In genomic region chr13:59893261-59893660, GRCh38 we compare ENCODE assay signal across 29 cellular contexts.
"Had no signal": no experiment of that assay in that cellular context is flagged by ENCODE, and none has a peak within 500 bp of the region (broad histone marks: within the 10 kb centered on the region; RNA-seq: fewer than 3 reads in every experiment).

No MANE protein-coding gene starts in this region.

- ATAC-seq: foreskin keratinocyte; gastroesophageal sphincter; heart left ventricle; left lobe of liver; mucosa of descending colon; natural killer cell treated with Interleukin-12 subunit alpha and Interleukin-12 subunit beta and Interleukin-15 and Interleukin-18, amount 100 ng/mL, for 72 hours; right cardiac atrium; stimulated activated naive B cell treated with anti-CD40 and anti-IgM and Interleukin-4, amounts not matched to agents 10 μg/mL and 1 μg/mL and 100 μg/mL, for 72 hours had no signal

- H3K27me3 Mint-ChIP-seq: dendritic cell treated with granulocyte-macrophage colony-stimulating factor and Interleukin-4, amounts not matched to agents 40 ng/mL and 50 ng/mL, for 4 days; naive B cell; natural killer cell treated with Interleukin-12 subunit alpha and Interleukin-12 subunit beta and Interleukin-15 and Interleukin-18, amount 100 ng/mL, for 72 hours; stimulated activated naive B cell treated with anti-CD40 and anti-IgM and Interleukin-4, amounts not matched to agents 10 μg/mL and 1 μg/mL and 100 μg/mL, for 72 hours; stimulated activated naive CD8-positive, alpha-beta T cell treated with anti-CD3 and anti-CD28 coated beads, Interleukin-15, Interleukin-2, amounts not matched to agents 100 ng/mL and 50 ng/mL, for 24 hours had no signal

- H3K9me3 ChIP-seq: colonic mucosa, esophagus muscularis mucosa, gastroesophageal sphincter, heart left ventricle, mucosa of descending colon, prostate gland, sigmoid colon, thoracic aorta, tibial nerve, upper lobe of left lung had no signal

- H3K27me3 ChIP-seq: colonic mucosa, esophagus muscularis mucosa, foreskin keratinocyte, gastroesophageal sphincter, heart left ventricle, hepatocyte, neural progenitor cell, sigmoid colon, tibial nerve, upper lobe of left lung had no signal

- H3K27ac Mint-ChIP-seq: dendritic cell treated with granulocyte-macrophage colony-stimulating factor and Interleukin-4, amounts not matched to agents 40 ng/mL and 50 ng/mL, for 4 days; endodermal cell; naive B cell; natural killer cell treated with Interleukin-12 subunit alpha and Interleukin-12 subunit beta and Interleukin-15 and Interleukin-18, amount 100 ng/mL, for 72 hours; neural progenitor cell; stimulated activated naive B cell treated with anti-CD40 and anti-IgM and Interleukin-4, amounts not matched to agents 10 μg/mL and 1 μg/mL and 100 μg/mL, for 72 hours; stimulated activated naive CD8-positive, alpha-beta T cell treated with anti-CD3 and anti-CD28 coated beads, Interleukin-15, Interleukin-2, amounts not matched to agents 100 ng/mL and 50 ng/mL, for 24 hours had no signal

- H3K9me3 Mint-ChIP-seq: dendritic cell treated with granulocyte-macrophage colony-stimulating factor and Interleukin-4, amounts not matched to agents 40 ng/mL and 50 ng/mL, for 4 days; endodermal cell; naive B cell; neural progenitor cell; stimulated activated naive B cell treated with anti-CD40 and anti-IgM and Interleukin-4, amounts not matched to agents 10 μg/mL and 1 μg/mL and 100 μg/mL, for 72 hours; stimulated activated naive CD8-positive, alpha-beta T cell treated with anti-CD3 and anti-CD28 coated beads, Interleukin-15, Interleukin-2, amounts not matched to agents 100 ng/mL and 50 ng/mL, for 24 hours had no signal

- H3K27ac ChIP-seq: colonic mucosa, epithelial cell of prostate, esophagus muscularis mucosa, foreskin keratinocyte, gastroesophageal sphincter, heart left ventricle, hepatocyte, neural progenitor cell, prostate gland, sigmoid colon, skin epidermis, thoracic aorta, tibial nerve, upper lobe of left lung had no signal

- H3K4me1 ChIP-seq: colonic mucosa, esophagus muscularis mucosa, foreskin keratinocyte, gastroesophageal sphincter, heart left ventricle, neural progenitor cell, prostate gland, sigmoid colon, tibial nerve, upper lobe of left lung had no signal

- DNase-seq: colonic mucosa; effector CD8-positive, alpha-beta T cell; endodermal cell; foreskin keratinocyte; heart left ventricle; kidney glomerular epithelial cell; mesenchymal stem cell; mucosa of descending colon; naive B cell; right cardiac atrium; sigmoid colon; stimulated activated CD4-positive, alpha-beta T cell treated with anti-CD3 and anti-CD28 coated beads, Interleukin-15, amount 100 ng/mL, for 24 hours; stimulated activated CD4-positive, alpha-beta T cell treated with anti-CD3 and anti-CD28 coated beads, Interleukin-2, amount 100 ng/mL, for 48 hours; stimulated activated naive B cell treated with anti-CD40 and anti-IgM and Interleukin-4, amounts not matched to agents 10 μg/mL and 1 μg/mL and 100 μg/mL, for 72 hours; upper lobe of left lung had no signal

- H3K36me3 Mint-ChIP-seq: naive B cell; natural killer cell treated with Interleukin-12 subunit alpha and Interleukin-12 subunit beta and Interleukin-15 and Interleukin-18, amount 100 ng/mL, for 72 hours; neural progenitor cell; stimulated activated naive B cell treated with anti-CD40 and anti-IgM and Interleukin-4, amounts not matched to agents 10 μg/mL and 1 μg/mL and 100 μg/mL, for 72 hours had no signal

- H3K36me3 ChIP-seq: colonic mucosa, esophagus muscularis mucosa, gastroesophageal sphincter, heart left ventricle, neural progenitor cell, prostate gland, sigmoid colon, thoracic aorta, tibial nerve, upper lobe of left lung had no signal

- H3K4me1 Mint-ChIP-seq: endodermal cell; naive B cell; stimulated activated naive B cell treated with anti-CD40 and anti-IgM and Interleukin-4, amounts not matched to agents 10 μg/mL and 1 μg/mL and 100 μg/mL, for 72 hours had no signal

- H3K4me3 Mint-ChIP-seq: dendritic cell treated with granulocyte-macrophage colony-stimulating factor and Interleukin-4, amounts not matched to agents 40 ng/mL and 50 ng/mL, for 4 days; endodermal cell; mesothelial cell of epicardium; naive B cell; natural killer cell treated with Interleukin-12 subunit alpha and Interleukin-12 subunit beta and Interleukin-15 and Interleukin-18, amount 100 ng/mL, for 72 hours; neural progenitor cell; stimulated activated naive B cell treated with anti-CD40 and anti-IgM and Interleukin-4, amounts not matched to agents 10 μg/mL and 1 μg/mL and 100 μg/mL, for 72 hours; stimulated activated naive CD8-positive, alpha-beta T cell treated with anti-CD3 and anti-CD28 coated beads, Interleukin-15, Interleukin-2, amounts not matched to agents 100 ng/mL and 50 ng/mL, for 24 hours had no signal

- H3K4me3 ChIP-seq: colonic mucosa, esophagus muscularis mucosa, gastroesophageal sphincter, heart left ventricle, hepatocyte, mucosa of descending colon, neural progenitor cell, prostate gland, sigmoid colon, skin epidermis, thoracic aorta, tibial nerve, upper lobe of left lung had no signal
